In the genomic region with DNA sequence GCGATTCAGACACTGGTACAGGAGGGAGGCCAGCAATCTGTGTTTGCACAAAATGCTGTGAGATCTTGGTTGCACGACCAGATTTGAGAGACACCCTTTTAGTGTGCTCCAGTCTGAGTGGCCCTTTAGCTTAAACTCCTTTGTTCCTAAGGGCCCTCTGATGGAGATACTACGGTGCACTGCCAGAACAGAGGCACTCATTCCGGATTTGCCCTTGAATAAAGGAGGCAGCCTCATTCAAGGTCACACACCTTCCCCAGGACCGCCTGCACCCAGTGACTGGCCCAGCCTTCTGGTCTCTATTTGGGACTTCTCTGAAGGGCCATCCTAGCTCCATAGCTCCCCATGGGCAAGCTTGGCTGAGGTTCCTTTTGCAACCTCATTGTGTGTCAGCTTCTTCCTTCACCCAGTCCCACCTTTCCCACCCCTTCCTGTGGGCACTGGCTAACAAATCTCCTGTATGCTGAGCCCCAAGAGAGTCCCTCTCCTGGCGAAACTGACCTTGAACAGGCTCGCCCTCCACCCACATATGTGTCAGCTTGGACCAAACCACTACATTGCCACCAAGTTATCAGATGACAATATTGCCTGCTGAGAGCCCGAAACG, we compare ENCODE assay signal across 27 cellular contexts.
"Had no signal": no experiment of that assay in that cellular context is flagged by ENCODE, and none has a peak within 500 bp of the region (broad histone marks: within the 10 kb centered on the region; RNA-seq: fewer than 3 reads in every experiment).

No MANE protein-coding gene starts in this region.

- DNase-seq: dorsolateral prefrontal cortex; effector CD4-positive, alpha-beta T cell; foreskin keratinocyte; glutamatergic neuron; heart right ventricle; hippocampal formation; left cardiac atrium; left lung; mammary epithelial cell; midbrain; naive thymus-derived CD4-positive, alpha-beta T cell; nucleus accumbens; pancreas; right lobe of liver; small intestine; stimulated activated CD4-positive, alpha-beta T cell treated with anti-CD3 and anti-CD28 coated beads, Interleukin-15, amount 100 ng/mL, for 24 hours; stimulated activated CD4-positive, alpha-beta T cell treated with anti-CD3 and anti-CD28 coated beads, Interleukin-2, amount 100 ng/mL, for 48 hours; stimulated activated naive B cell treated with anti-CD40 and anti-IgM and Interleukin-4, amounts not matched to agents 10 μg/mL and 1 μg/mL and 100 μg/mL, for 72 hours; upper lobe of left lung had no signal

- H3K9me3 Mint-ChIP-seq: nephron; stimulated activated naive CD8-positive, alpha-beta T cell treated with anti-CD3 and anti-CD28 coated beads, Interleukin-15, Interleukin-2, amounts not matched to agents 100 ng/mL and 50 ng/mL, for 24 hours had no signal

- ATAC-seq: esophagus mucosa; foreskin keratinocyte; gastroesophageal sphincter; heart right ventricle; left cardiac atrium; left lung; naive thymus-derived CD4-positive, alpha-beta T cell; pancreas; right lobe of liver; stimulated activated naive B cell treated with anti-CD40 and anti-IgM and Interleukin-4, amounts not matched to agents 10 μg/mL and 1 μg/mL and 100 μg/mL, for 72 hours had no signal

- H3K4me3 Mint-ChIP-seq: naive thymus-derived CD4-positive, alpha-beta T cell; nephron; neural progenitor cell; stimulated activated naive B cell treated with anti-CD40 and anti-IgM and Interleukin-4, amounts not matched to agents 10 μg/mL and 1 μg/mL and 100 μg/mL, for 72 hours; stimulated activated naive CD8-positive, alpha-beta T cell treated with anti-CD3 and anti-CD28 coated beads, Interleukin-15, Interleukin-2, amounts not matched to agents 100 ng/mL and 50 ng/mL, for 24 hours had no signal

- H3K27ac ChIP-seq: epithelial cell of prostate, foreskin keratinocyte, gastroesophageal sphincter, heart right ventricle, left lung, neural progenitor cell, pancreas, right lobe of liver, thoracic aorta, tibial nerve, upper lobe of left lung had no signal

- H3K4me3 ChIP-seq: dorsolateral prefrontal cortex, gastroesophageal sphincter, heart right ventricle, left lung, neural progenitor cell, pancreas, right lobe of liver, thoracic aorta, tibial nerve, upper lobe of left lung had no signal

- H3K27me3 ChIP-seq: dorsolateral prefrontal cortex, foreskin keratinocyte, gastroesophageal sphincter, left lung, neural progenitor cell, pancreas, right lobe of liver, tibial nerve, upper lobe of left lung had no signal

- H3K4me1 ChIP-seq: foreskin keratinocyte, gastroesophageal sphincter, heart right ventricle, left lung, neural progenitor cell, pancreas, right lobe of liver, tibial nerve, upper lobe of left lung had no signal

- H3K36me3 ChIP-seq: gastroesophageal sphincter, heart right ventricle, left lung, neural progenitor cell, pancreas, right lobe of liver, thoracic aorta, tibial nerve, upper lobe of left lung had no signal

- H3K27ac Mint-ChIP-seq: naive thymus-derived CD4-positive, alpha-beta T cell; nephron; neural progenitor cell; stimulated activated naive B cell treated with anti-CD40 and anti-IgM and Interleukin-4, amounts not matched to agents 10 μg/mL and 1 μg/mL and 100 μg/mL, for 72 hours; stimulated activated naive CD8-positive, alpha-beta T cell treated with anti-CD3 and anti-CD28 coated beads, Interleukin-15, Interleukin-2, amounts not matched to agents 100 ng/mL and 50 ng/mL, for 24 hours had no signal

- H3K9ac ChIP-seq: neural progenitor cell had no signal

- H3K4me1 Mint-ChIP-seq: nephron; neural progenitor cell; stimulated activated naive B cell treated with anti-CD40 and anti-IgM and Interleukin-4, amounts not matched to agents 10 μg/mL and 1 μg/mL and 100 μg/mL, for 72 hours had no signal

- H3K9me3 ChIP-seq: left lung, pancreas, right lobe of liver, thoracic aorta, upper lobe of left lung had no signal

- H3K36me3 Mint-ChIP-seq: naive thymus-derived CD4-positive, alpha-beta T cell; neural progenitor cell; stimulated activated naive B cell treated with anti-CD40 and anti-IgM and Interleukin-4, amounts not matched to agents 10 μg/mL and 1 μg/mL and 100 μg/mL, for 72 hours had no signal
